In genomic region chrX:134294548-134294947, GRCh38 we compare ENCODE assay signal across 10 cellular contexts. TPM values are rescaled to one million over a fixed set of nuclear protein-coding genes. Genes with fewer than 3 reads are reported as not detected.
A peak's percentile ranks its signal among the peaks of the same experiment; 100 is the strongest.
DNase-seq lines count a peak whose midpoint lies in the region; ATAC-seq and TF ChIP-seq lines count a peak whose summit lies in the region.
"Had no signal": no experiment of that assay in that cellular context is flagged by ENCODE, and none has a peak within 500 bp of the region (broad histone marks: within the 10 kb centered on the region; RNA-seq: fewer than 3 reads in every experiment).

No MANE protein-coding gene starts in this region.

- intact Hi-C loops in activated T-helper 2 cell treated with anti-CD3 and anti-CD28 coated beads, Interferon-gamma antibody, Interleukin-2, Interleukin-4, amounts not matched to agents 10 μg/mL and 5 μg/mL and 100 μg/mL, durations not matched to agents 14 hours and 24 hours and 36 hours (cut with micrococcal nuclease), result no loop called here

- no peak overlapping the region for H3K4me3 Mint-ChIP-seq in nephron progenitor cell
- no peak overlapping the region for H3K4me3 Mint-ChIP-seq in activated T-helper 2 cell treated with anti-CD3 and anti-CD28 coated beads, Interferon-gamma antibody, Interleukin-2, Interleukin-4, amounts not matched to agents 10 μg/mL and 5 μg/mL and 100 μg/mL, durations not matched to agents 14 hours and 24 hours and 36 hours (ENCODE audit: low read depth)

- no peaks in the 10 kb centered on the region for H3K36me3 Mint-ChIP-seq in nephron progenitor cell (ENCODE audit: low read depth)
- no peaks in the 10 kb centered on the region for H3K36me3 Mint-ChIP-seq in activated T-helper 2 cell treated with anti-CD3 and anti-CD28 coated beads, Interferon-gamma antibody, Interleukin-2, Interleukin-4, amounts not matched to agents 10 μg/mL and 5 μg/mL and 100 μg/mL, durations not matched to agents 14 hours and 24 hours and 36 hours (ENCODE audit: low read depth)

- no peak overlapping the region for H3K27ac Mint-ChIP-seq in nephron progenitor cell
- H3K27ac Mint-ChIP-seq in activated T-helper 2 cell treated with anti-CD3 and anti-CD28 coated beads, Interferon-gamma antibody, Interleukin-2, Interleukin-4, amounts not matched to agents 10 μg/mL and 5 μg/mL and 100 μg/mL, durations not matched to agents 14 hours and 24 hours and 36 hours, result no peak overlapping the region

- H3K27me3 Mint-ChIP-seq in nephron progenitor cell (ENCODE audit: low read depth, poor library complexity), result no peaks in the 10 kb centered on the region
- H3K27me3 Mint-ChIP-seq in activated T-helper 2 cell treated with anti-CD3 and anti-CD28 coated beads, Interferon-gamma antibody, Interleukin-2, Interleukin-4, amounts not matched to agents 10 μg/mL and 5 μg/mL and 100 μg/mL, durations not matched to agents 14 hours and 24 hours and 36 hours (ENCODE audit: low read depth), result peaks cover 2% of the 10 kb centered on the region

- no peak overlapping the region for H3K4me3 ChIP-seq in cardiac fibroblast (replicated peaks in 1 of 2; ENCODE audit: low read depth in 2 of 2, low read length in 2 of 2)

- H3K4me1 Mint-ChIP-seq in nephron progenitor cell, result peaks cover 5% of the 10 kb centered on the region
- no peaks in the 10 kb centered on the region for H3K4me1 Mint-ChIP-seq in activated T-helper 2 cell treated with anti-CD3 and anti-CD28 coated beads, Interferon-gamma antibody, Interleukin-2, Interleukin-4, amounts not matched to agents 10 μg/mL and 5 μg/mL and 100 μg/mL, durations not matched to agents 14 hours and 24 hours and 36 hours (ENCODE audit: low read depth)

- H3K9me3 Mint-ChIP-seq in nephron progenitor cell, result peaks cover 35% of the 10 kb centered on the region
- H3K9me3 Mint-ChIP-seq in activated T-helper 2 cell treated with anti-CD3 and anti-CD28 coated beads, Interferon-gamma antibody, Interleukin-2, Interleukin-4, amounts not matched to agents 10 μg/mL and 5 μg/mL and 100 μg/mL, durations not matched to agents 14 hours and 24 hours and 36 hours, result peaks cover 6% of the 10 kb centered on the region

- TF ChIP-seq CTCF in LNCAP (IDR thresholded peaks at IDR 0.05), result peak; percentile 22; the same call in 1 of the 2 replicates
- TF ChIP-seq CTCF in cardiac fibroblast (IDR thresholded peaks at IDR 0.05; ENCODE audit: low read depth, low read length), result peak; percentile 11
- TF ChIP-seq CTCF in nephron progenitor cell (IDR thresholded peaks at IDR 0.05), result peak; percentile 13

- ATAC-seq in GM21723 (IDR thresholded peaks at IDR 0.05; ENCODE audit: unreplicated experiment) (no peak), GM18861 (IDR thresholded peaks at IDR 0.05; ENCODE audit: unreplicated experiment) (no peak)

- DNase-seq in ELR (ENCODE audit: low read depth), result peak; percentile 18
- DNase-seq in cardiac fibroblast (ENCODE audit: low read depth in 2 of 2), result peak; percentile 0 to 1
- DNase-seq in nephron progenitor cell, result no peak
- DNase-seq in activated T-helper 2 cell treated with anti-CD3 and anti-CD28 coated beads, Interferon-gamma antibody, Interleukin-2, Interleukin-4, amounts not matched to agents 10 μg/mL and 5 μg/mL and 100 μg/mL, durations not matched to agents 14 hours and 24 hours and 36 hours (ENCODE audit: low spot score), result no peak
- no peak for DNase-seq in GOT3 (lab: John Stamatoyannopoulos, UW)
- DNase-seq: NCI-H1105, posterior cingulate gyrus had no signal

RNA-seq across cellular contexts. Expression of gene CCDC160, which starts 57.6 kb away (rescaled TPM):
- 0.14 TPM in 1 of 2 replicates, not detected in the other for total RNA-seq in activated T-helper 2 cell treated with anti-CD3 and anti-CD28 coated beads, Interferon-gamma antibody, Interleukin-2, Interleukin-4, amounts not matched to agents 10 μg/mL and 5 μg/mL and 100 μg/mL, durations not matched to agents 14 hours and 24 hours and 36 hours

Comparison
In these comparisons a context has a peak if more than half of its experiments do, and no peak if none do; other contexts are left out.
1. DNase-seq: peak in ELR (single experiment) and cardiac fibroblast (2 of 2); none in nephron progenitor cell (single experiment), activated T-helper 2 cell treated with anti-CD3 and anti-CD28 coated beads, Interferon-gamma antibody, Interleukin-2, Interleukin-4, amounts not matched to agents 10 μg/mL and 5 μg/mL and 100 μg/mL, durations not matched to agents 14 hours and 24 hours and 36 hours (single experiment) and GOT3 (single experiment).
2. Peak in every context shown above with its lines, with median percentiles within 50 percentile points of each other: CTCF ChIP-seq.